ENCODE assay signal across 14 cellular contexts in the genomic region with DNA sequence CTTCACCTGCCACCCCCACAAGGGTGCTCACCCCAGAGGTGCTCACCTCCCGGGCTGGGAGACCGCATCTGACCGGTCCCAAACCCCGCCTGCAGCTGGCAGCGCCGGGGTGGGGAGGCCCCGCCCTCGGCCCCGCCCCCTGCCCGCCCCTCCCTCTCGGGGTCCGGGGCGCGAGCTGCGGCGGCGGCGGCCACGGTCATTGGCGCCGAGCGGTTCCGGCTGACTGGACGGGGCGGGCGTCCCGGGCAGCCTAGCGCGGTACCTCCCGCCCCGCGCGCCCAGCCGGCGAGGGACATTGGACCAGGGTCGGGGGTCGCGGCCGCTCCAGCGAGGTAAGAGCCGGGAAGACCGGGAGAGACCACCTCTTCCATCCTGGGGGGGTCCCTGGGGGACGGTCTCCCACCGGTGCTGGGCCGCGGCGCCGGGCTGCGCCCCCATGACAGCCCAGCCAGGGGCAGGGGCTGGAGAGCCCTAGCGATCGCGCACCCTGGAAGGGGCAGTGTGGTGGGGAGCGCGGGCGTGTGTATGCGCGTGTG. TPM values are rescaled to one million over a fixed set of nuclear protein-coding genes. Genes with fewer than 3 reads are reported as not detected.
A peak's percentile ranks its signal among the peaks of the same experiment; 100 is the strongest.
DNase-seq lines count a peak whose midpoint lies in the region; ATAC-seq and TF ChIP-seq lines count a peak whose summit lies in the region.
"Had no signal": no experiment of that assay in that cellular context is flagged by ENCODE, and none has a peak within 500 bp of the region (broad histone marks: within the 10 kb centered on the region; RNA-seq: fewer than 3 reads in every experiment).

Gene CACNG5, plus strand, starts transcription at position 199 of the 536 bp plus-strand sequence. CDS start 42,216 bp downstream, outside the sequence.

- peak; percentile 57 for DNase-seq in NCI-H146 (lab: John Stamatoyannopoulos, UW)
- DNase-seq in NCI-H146 treated with DMSO at 0.1 percent for 48 hours (lab: John Stamatoyannopoulos, UW; ENCODE audit: unreplicated experiment) = no peak
- peak; percentile 37 for DNase-seq in NCI-H2196 treated with DMSO at 0.1 percent for 48 hours (lab: John Stamatoyannopoulos, UW; ENCODE audit: unreplicated experiment)
- DNase-seq in foreskin keratinocyte = no peak
- DNase-seq in psoas muscle = no peak
- DNase-seq in left lung = no peak
- DNase-seq: NCI-H226, T-cell had no signal

- ATAC-seq in foreskin keratinocyte = peak; percentile 26
- no peak for ATAC-seq in psoas muscle
- ATAC-seq in GM19023 (IDR thresholded peaks at IDR 0.05; ENCODE audit: unreplicated experiment) = no peak
- ATAC-seq in left lung = no peak
- ATAC-seq in GM21576 (IDR thresholded peaks at IDR 0.05; ENCODE audit: unreplicated experiment) = no peak
- ATAC-seq: esophagus mucosa, left lobe of liver, T-cell had no signal

- H3K9me3 ChIP-seq in psoas muscle (no peaks in the 10 kb centered on the region), left lung (no peaks in the 10 kb centered on the region)
- H3K9me3 ChIP-seq: ascending aorta, prostate gland had no signal

- no peak for TF ChIP-seq CTCF in foreskin keratinocyte (conservative IDR thresholded peaks at IDR 0.05)
- TF ChIP-seq CTCF in psoas muscle (IDR thresholded peaks at IDR 0.05) = no peak
- TF ChIP-seq CTCF in left lung (IDR thresholded peaks at IDR 0.05) = no peak

- H3K4me3 ChIP-seq in psoas muscle (peak within 1 kb of the TSS; percentile 11), left lung (no peak within 1 kb of the TSS)
- H3K4me3 ChIP-seq: ascending aorta, prostate gland had no signal

- H3K36me3 ChIP-seq in psoas muscle (ENCODE audit: insufficient read depth in 1 of 2, low read depth in 1 of 2) (no peaks in the 10 kb centered on the region), left lung (no peaks in the 10 kb centered on the region)
- H3K36me3 ChIP-seq: ascending aorta, prostate gland had no signal

- H3K27me3 ChIP-seq in foreskin keratinocyte (peaks cover 43% of the 10 kb centered on the region), psoas muscle (ENCODE audit: insufficient read depth in 3 of 3, low read length in 2 of 3) (peaks cover 0 to 37% (median 17%) of the 10 kb centered on the region in 3 donors), left lung (peaks cover 28 to 93% of the 10 kb centered on the region in 2 donors)
- H3K27me3 ChIP-seq: ascending aorta had no signal

- intact Hi-C loops in psoas muscle (cut with DNase I) = no loop called here
- intact Hi-C loops in left lung (cut with DNase I) = no loop called here

- H3K4me1 ChIP-seq in foreskin keratinocyte = no peaks in the 10 kb centered on the region
- H3K4me1 ChIP-seq in psoas muscle = no peaks in the 10 kb centered on the region
- H3K4me1 ChIP-seq in left lung = no peaks in the 10 kb centered on the region
- H3K4me1 ChIP-seq: ascending aorta, prostate gland had no signal

- WGBS in psoas muscle, 3 donors = 4 to 7% (median 6%) methylated on average over 31 to 57 of the region's 57 CpGs

- H3K27ac ChIP-seq in foreskin keratinocyte = no peak within 1 kb of the TSS
- H3K27ac ChIP-seq in psoas muscle = no peak within 1 kb of the TSS
- no peak within 1 kb of the TSS for H3K27ac ChIP-seq in left lung
- H3K27ac ChIP-seq: ascending aorta, prostate gland had no signal

RNA-seq across cellular contexts. Expression of gene CACNG5, which starts in this region (rescaled TPM):
- total RNA-seq in foreskin keratinocyte (not detected in 2 replicates), psoas muscle (not detected), left lung (not detected)
- polyA plus RNA-seq in foreskin keratinocyte (not detected in 2 replicates), psoas muscle (not detected)
- total RNA-seq: ascending aorta, esophagus mucosa, left lobe of liver, prostate gland, T-cell had no signal

Comparison
In these comparisons a context has a peak if more than half of its experiments do, and no peak if none do; other contexts are left out.
1. DNase-seq: peak in NCI-H146 (single experiment) and NCI-H2196 treated with DMSO at 0.1 percent for 48 hours (single experiment); none in NCI-H146 treated with DMSO at 0.1 percent for 48 hours (single experiment), foreskin keratinocyte (0 of 2), psoas muscle (0 of 2) and left lung (0 of 2).
2. Peak in ATAC-seq in foreskin keratinocyte; RNA of the gene not detected or under 1 TPM.